ENCODE assay signal across 8 cellular contexts in genomic region chr19:40090256-40091204, GRCh38. TPM values are rescaled to one million over a fixed set of nuclear protein-coding genes. Genes with fewer than 3 reads are reported as not detected.
DNase-seq lines count a peak whose midpoint lies in the region; ATAC-seq and TF ChIP-seq lines count a peak whose summit lies in the region.

TSS of gene ZNF780A (minus strand) at chr19:40090943. CDS start at chr19:40084753, 6,190 bp downstream.

- peak within 1 kb of the TSS; percentile 54 for H3K27ac ChIP-seq in HUES6 (ENCODE audit: low read depth, low read length)
- H3K27ac ChIP-seq in OCI-LY7 (ENCODE audit: low read depth, low read length, poor library complexity, severe bottlenecking): peak within 1 kb of the TSS; percentile 22

- peaks cover 0 to 6% (median 1%) of the 10 kb centered on the region in 7 donors for H3K9me3 Mint-ChIP-seq in CD14-positive monocyte
- peaks cover 14% of the 10 kb centered on the region for H3K9me3 Mint-ChIP-seq in mesothelial cell of epicardium

- H3K4me1 ChIP-seq in HUES6 (ENCODE audit: control insufficient read depth, insufficient read depth, low read length) (0 out of 2 replicates have a peak, but pooled peaks cover 3% of the 10 kb centered on the region), OCI-LY7 (ENCODE audit: insufficient read depth, low read length, poor library complexity, severe bottlenecking) (peaks cover 14% of the 10 kb centered on the region)

- H3K4me3 Mint-ChIP-seq in CD14-positive monocyte (peak within 1 kb of the TSS; percentile 99 to 100), mesothelial cell of epicardium (peak within 1 kb of the TSS; percentile 100)

- peak within 1 kb of the TSS; percentile 82 for H3K4me2 ChIP-seq in OCI-LY7 (ENCODE audit: low read length)

- H3K4me3 ChIP-seq in HUES6 (ENCODE audit: low read depth, low read length): peak within 1 kb of the TSS; percentile 96
- peak within 1 kb of the TSS; percentile 79 for H3K4me3 ChIP-seq in OCI-LY7 (ENCODE audit: low read depth, low read length, poor library complexity, severe bottlenecking)

- intact Hi-C loops in CD14-positive monocyte (cut with micrococcal nuclease) (no loop called here), OCI-LY7 (cut with micrococcal nuclease; ENCODE audit: unreplicated experiment) (no loop called here)

- peaks cover 11% of the 10 kb centered on the region; the same call in 1 of the 2 replicates for H3K79me2 ChIP-seq in OCI-LY7 (ENCODE audit: insufficient read depth, low read depth, low read length)

- peaks cover 33% of the 10 kb centered on the region for H3K4me1 Mint-ChIP-seq in CD14-positive monocyte
- peaks cover 13% of the 10 kb centered on the region for H3K4me1 Mint-ChIP-seq in mesothelial cell of epicardium

- H3K9ac ChIP-seq in HUES6 (ENCODE audit: low read length): peak within 1 kb of the TSS; percentile 79

- TF ChIP-seq CTCF in CD14-positive monocyte (IDR thresholded peaks at IDR 0.05) (no peak), OCI-LY7 (conservative IDR thresholded peaks at IDR 0.05; ENCODE audit: low read length) (no peak), mesothelial cell of epicardium (IDR thresholded peaks at IDR 0.05; ENCODE audit: unreplicated experiment) (no peak)

- H3K9me3 ChIP-seq in HUES6 (ENCODE audit: control insufficient read depth, insufficient read depth, low read depth, low read length) (no peaks in the 10 kb centered on the region), OCI-LY7 (ENCODE audit: low read length) (peaks cover 16% of the 10 kb centered on the region; the same call in 1 of the 2 replicates)

- H3K36me3 Mint-ChIP-seq in CD14-positive monocyte (peaks cover 9 to 11% of the 10 kb centered on the region in 2 donors), mesothelial cell of epicardium (peaks cover 14% of the 10 kb centered on the region)

- DNase-seq in CD14-positive monocyte (ENCODE audit: low spot score) (peak; percentile 54), OCI-LY7 (ENCODE audit: low spot score) (peak; percentile 78), activated T-cell treated with anti-CD3 and anti-CD28 coated beads for 24 hours (ENCODE audit: low read depth) (peak; percentile 69), epidermal melanocyte (ENCODE audit: insufficient read length, low spot score) (peak; percentile 75), mesothelial cell of epicardium (ENCODE audit: low spot score in 2 of 2, unreplicated experiment in 2 of 2) (peak; percentile 40 to 66)
- DNase-seq in stimulated activated CD8-positive, alpha-beta memory T cell treated with anti-CD3 and anti-CD28 coated beads, Interleukin-15, amount 100 ng/mL, for 4 hours (ENCODE audit: low read depth in 2 of 2): peak; percentile 51 to 57

- no peaks in the 10 kb centered on the region for H3K36me3 ChIP-seq in HUES6 (ENCODE audit: control insufficient read depth, insufficient read depth, low read length)
- H3K36me3 ChIP-seq in OCI-LY7 (ENCODE audit: insufficient read depth, low read length): peaks cover 13% of the 10 kb centered on the region; the same call in 1 of the 2 replicates

- peak; percentile 67 for ATAC-seq in GM19463 (IDR thresholded peaks at IDR 0.05; ENCODE audit: unreplicated experiment)

- H4K20me1 ChIP-seq in OCI-LY7 (ENCODE audit: insufficient read depth, low read length): no peaks in the 10 kb centered on the region

- BruUV-seq in OCI-LY7 (replicated peaks; lab: Mats Ljungman, UMichigan): TSS peak; percentile 63

- CTCF ChIA-PET in OCI-LY7 (lab: Charles Lee; ENCODE audit: unreplicated experiment): no interaction called here

- H3K27me3 Mint-ChIP-seq in CD14-positive monocyte (ENCODE audit: low read depth in 3 of 3) (peaks cover 6 to 17% (median 8%) of the 10 kb centered on the region in 3 donors), mesothelial cell of epicardium (ENCODE audit: low read depth) (peaks cover 4% of the 10 kb centered on the region)

- peak within 1 kb of the TSS; percentile 99 for H2AFZ ChIP-seq in OCI-LY7 (ENCODE audit: low read length)

- POLR2A ChIA-PET in OCI-LY7 (lab: Charles Lee): interaction anchor here (0.5 to 1.5 kb wide), 7 partner anchors 9 to 631 kb away, joined by 3 to 4 read pairs (median 3); no protein-coding TSS in a partner anchor

- no peaks in the 10 kb centered on the region for H3K27me3 ChIP-seq in HUES6 (ENCODE audit: control insufficient read depth, insufficient read depth, low read length)

- H3K9me2 ChIP-seq in OCI-LY7 (ENCODE audit: insufficient read depth, low read length): no peaks in the 10 kb centered on the region

- H3K27ac Mint-ChIP-seq in CD14-positive monocyte (peak within 1 kb of the TSS; percentile 97 to 100 (median 99)), mesothelial cell of epicardium (peak within 1 kb of the TSS; percentile 99)

RNA-seq across cellular contexts. Expression of gene ZNF780A, which starts in this region (rescaled TPM):
- 10 to 100 TPM in 1 of 2 donors, 1 to 10 TPM in 1; 9.8 to 14.1 TPM for polyA plus RNA-seq in CD14-positive monocyte
- 7.8 and 13.0 TPM in 2 replicates for total RNA-seq in OCI-LY7 (2014; rRNA removed; shearing (Covaris generic))
- 18.3 and 21.9 TPM in 2 replicates for total RNA-seq in OCI-LY7 (2022)
- 14.6 to 17.3 TPM (median 17.0 TPM) in 3 replicates for total RNA-seq in mesothelial cell of epicardium

Comparison
In these comparisons a context has a peak if more than half of its experiments do, and no peak if none do; other contexts are left out.
1. Peak in every context shown above with its lines: DNase-seq, ATAC-seq, H3K4me3 ChIP-seq and H3K27ac ChIP-seq.